8 cellular contexts compared by ENCODE assay signal in genomic region chr5:65722575-65723424, GRCh38. TPM values are rescaled to one million over a fixed set of nuclear protein-coding genes. Genes with fewer than 3 reads are reported as not detected.
DNase-seq lines count a peak whose midpoint lies in the region; ATAC-seq and TF ChIP-seq lines count a peak whose summit lies in the region.

No MANE protein-coding gene starts in this region.

- H3K27me3 ChIP-seq in OCI-LY1 (ENCODE audit: insufficient read depth, low read length) (no peaks in the 10 kb centered on the region), iPS-18a (ENCODE audit: control insufficient read depth, insufficient read depth, low read length) (no peaks in the 10 kb centered on the region)

- TF ChIP-seq CTCF in OCI-LY1 (IDR thresholded peaks at IDR 0.05; ENCODE audit: low read length) (no peak), MCF 10A (IDR thresholded peaks at IDR 0.05; ENCODE audit: unreplicated experiment) (no peak)

- peaks cover 17% of the 10 kb centered on the region; the same call in 1 of the 2 replicates for H3K79me2 ChIP-seq in OCI-LY1 (ENCODE audit: insufficient read depth, low read length)

- H3K27ac ChIP-seq in OCI-LY1 (ENCODE audit: low read depth, low read length, poor library complexity, severe bottlenecking) (peak overlapping the region; percentile 56), iPS-18a (ENCODE audit: low read length) (peak overlapping the region; percentile 88)

- H3F3A ChIP-seq in OCI-LY1 (ENCODE audit: insufficient read depth, low read length): no peaks in the 10 kb centered on the region

- H3K36me3 Mint-ChIP-seq in MCF 10A (ENCODE audit: insufficient read depth, unreplicated experiment): no peaks in the 10 kb centered on the region

- H2AFZ ChIP-seq in OCI-LY1 (ENCODE audit: low read length): peak overlapping the region; percentile 70

- H3K4me1 Mint-ChIP-seq in MCF 10A (ENCODE audit: insufficient read depth, unreplicated experiment): peaks cover 7% of the 10 kb centered on the region

- H3K9me2 ChIP-seq in OCI-LY1 (ENCODE audit: low read depth, low read length): no peaks in the 10 kb centered on the region

- no peaks in the 10 kb centered on the region for H3K9me3 Mint-ChIP-seq in MCF 10A (ENCODE audit: unreplicated experiment)

- peak overlapping the region; percentile 60 for H3K27ac Mint-ChIP-seq in MCF 10A (ENCODE audit: low read depth, unreplicated experiment)

- intact Hi-C loops in MCF 10A (cut with micrococcal nuclease): loop anchor here (5.0 kb wide), 1 partner anchor 205 kb away; the partner anchor contains the start of gene ERBIN
- intact Hi-C loops in sciatic nerve (cut with DNase I): no loop called here

- H3K4me3 ChIP-seq in OCI-LY1 (ENCODE audit: low read depth, low read length, poor library complexity, severe bottlenecking) (peak overlapping the region; percentile 92), iPS-18a (ENCODE audit: low read length) (peak overlapping the region; percentile 94)

- ATAC-seq in HG03354 (IDR thresholded peaks at IDR 0.05; ENCODE audit: poor library complexity, severe bottlenecking, unreplicated experiment) (peak; percentile 17), sciatic nerve (peak; percentile 56), GM21576 (IDR thresholded peaks at IDR 0.05; ENCODE audit: unreplicated experiment) (no peak), GM21526 (IDR thresholded peaks at IDR 0.05; ENCODE audit: low FRiP score, unreplicated experiment) (no peak)

- H3K4me1 ChIP-seq in ES-I3 (ENCODE audit: insufficient read depth, low read length): peaks cover 11% of the 10 kb centered on the region
- H3K4me1 ChIP-seq in OCI-LY1 (ENCODE audit: insufficient read depth, low read length, severe bottlenecking): peaks cover 41% of the 10 kb centered on the region
- peaks cover 9% of the 10 kb centered on the region for H3K4me1 ChIP-seq in iPS-18a (ENCODE audit: control insufficient read depth, low read depth, low read length)

- H3K9ac ChIP-seq in ES-I3 (ENCODE audit: low read depth, low read length) (peak overlapping the region; percentile 91), OCI-LY1 (ENCODE audit: low read length) (peak overlapping the region; percentile 81), iPS-18a (ENCODE audit: low read length) (peak overlapping the region; percentile 96)

- DNase-seq in MCF 10A (ENCODE audit: unreplicated experiment) (peak; percentile 74), sciatic nerve (ENCODE audit: low spot score) (no peak)

- H3K4me3 Mint-ChIP-seq in MCF 10A (ENCODE audit: unreplicated experiment): peak overlapping the region; percentile 89

- CTCF ChIA-PET in MCF 10A (lab: Yijun Ruan, JAX): interaction anchor here (0.6 kb wide), 1 partner anchor 449 kb away, joined by 3 read pairs; no protein-coding TSS in a partner anchor

- peak overlapping the region; percentile 96 for H3K4me2 ChIP-seq in OCI-LY1 (ENCODE audit: low read length)

- H3K27me3 Mint-ChIP-seq in MCF 10A (ENCODE audit: insufficient read depth, unreplicated experiment): no peaks in the 10 kb centered on the region

- POLR2A ChIA-PET in MCF 10A (lab: Yijun Ruan, JAX): interaction anchor here (0.5 to 4.3 kb wide), 23 partner anchors 8 to 1454 kb away, joined by 3 to 65 read pairs (median 6); partner anchors contain the start of genes CENPK, ERBIN, PPWD1 and SHLD3

- TSS peak; percentile 71 for BruUV-seq in MCF 10A (replicated peaks; lab: Mats Ljungman, UMichigan)

- H3K9me3 ChIP-seq in ES-I3 (ENCODE audit: control insufficient read depth, insufficient read depth, low read length) (no peaks in the 10 kb centered on the region), OCI-LY1 (ENCODE audit: low read length) (no peaks in the 10 kb centered on the region), iPS-18a (ENCODE audit: control insufficient read depth, low read depth, low read length) (no peaks in the 10 kb centered on the region)

- no peaks in the 10 kb centered on the region for H4K20me1 ChIP-seq in OCI-LY1 (ENCODE audit: insufficient read depth, low read length)

- peaks cover 2% of the 10 kb centered on the region for H3K36me3 ChIP-seq in ES-I3 (ENCODE audit: insufficient read depth, low read length)
- peaks cover 5% of the 10 kb centered on the region; the same call in 1 of the 2 replicates for H3K36me3 ChIP-seq in OCI-LY1 (ENCODE audit: insufficient read depth, low read length)
- peaks cover 8% of the 10 kb centered on the region for H3K36me3 ChIP-seq in iPS-18a (ENCODE audit: control insufficient read depth, low read depth, low read length)

RNA-seq across cellular contexts. Expression of gene NLN, which starts 0.8 kb away (rescaled TPM):
- total RNA-seq in MCF 10A (2022) (24.6 and 42.1 TPM in 2 replicates), sciatic nerve (24.8 TPM)

RNA-seq across cellular contexts. Expression of gene SGTB, which starts 0.9 kb away (rescaled TPM):
- total RNA-seq in MCF 10A (2022) (15.8 and 27.6 TPM in 2 replicates), sciatic nerve (18.8 TPM)

Comparison
In these comparisons a context has a peak if more than half of its experiments do, and no peak if none do; other contexts are left out.
1. ATAC-seq: peak in HG03354 (single experiment) and sciatic nerve (single experiment); none in GM21576 (single experiment) and GM21526 (single experiment).
2. Peak in every context shown above with its lines, with median percentiles within 50 percentile points of each other: H3K9ac ChIP-seq.